In the genomic region with DNA sequence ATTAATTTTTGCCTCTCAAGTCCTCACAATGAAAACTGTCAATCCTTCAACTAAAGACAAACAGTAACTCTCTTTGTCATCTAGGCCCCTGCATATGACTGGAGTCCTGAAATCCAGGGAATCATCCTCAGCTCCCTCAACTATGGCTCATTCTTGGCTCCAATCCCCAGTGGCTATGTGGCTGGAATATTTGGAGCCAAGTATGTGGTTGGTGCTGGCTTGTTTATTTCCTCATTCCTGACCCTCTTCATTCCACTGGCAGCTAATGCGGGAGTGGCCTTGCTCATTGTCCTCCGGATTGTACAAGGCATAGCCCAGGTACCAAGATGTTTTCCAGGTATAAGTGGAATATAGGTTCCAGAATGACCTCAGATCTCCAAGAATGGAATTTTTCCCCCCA, we compare ENCODE assay signal across 23 cellular contexts. TPM values are rescaled to one million over a fixed set of nuclear protein-coding genes. Genes with fewer than 3 reads are reported as not detected.
DNase-seq lines count a peak whose midpoint lies in the region; ATAC-seq, FAIRE-seq and TF ChIP-seq lines count a peak whose summit lies in the region.
"Had no signal": no experiment of that assay in that cellular context is flagged by ENCODE, and none has a peak within 500 bp of the region (broad histone marks: within the 10 kb centered on the region; RNA-seq: fewer than 3 reads in every experiment).

No MANE protein-coding gene starts in this region.

- intact Hi-C loops in right lobe of liver (cut with DNase I) (no loop called here), HepG2 (cut with micrococcal nuclease; ENCODE audit: unreplicated experiment) (no loop called here)

- H4K20me1 ChIP-seq in HepG2 (ENCODE audit: insufficient read depth, low read length), result no peaks in the 10 kb centered on the region

- H3K9me3 ChIP-seq in right lobe of liver (no peaks in the 10 kb centered on the region), HepG2 (ENCODE audit: low read length) (no peaks in the 10 kb centered on the region)
- H3K9me3 ChIP-seq: adrenal gland, psoas muscle had no signal

- no peak for TF ChIP-seq CTCF in right lobe of liver (IDR thresholded peaks at IDR 0.05)
- TF ChIP-seq CTCF in HepG2 (CRISPR knock-in tag; IDR thresholded peaks at IDR 0.05), result no peak
- no peak for TF ChIP-seq CTCF in RWPE1 (conservative IDR thresholded peaks at IDR 0.05; ENCODE audit: low read depth)
- no peak for TF ChIP-seq CTCF in kidney epithelial cell (IDR thresholded peaks at IDR 0.05; ENCODE audit: insufficient read depth, low read length, poor library complexity, severe bottlenecking)

- TF ChIP-seq POLR2A in right lobe of liver (IDR thresholded peaks at IDR 0.05) (no peak), HepG2 (IDR thresholded peaks at IDR 0.05; ENCODE audit: insufficient read depth in 1 of 2, low read depth in 2 of 2, low read length in 2 of 2) (no peak), H54 (IDR thresholded peaks at IDR 0.05; ENCODE audit: low read depth, low read length) (no peak)

- 37% methylated on average over 2 of the region's 2 CpGs for WGBS in right lobe of liver (ENCODE audit: insufficient coverage, low coverage, low lambda C conversion rate, missing lambda C conversion rate)
- 82% methylated on average over 2 of the region's 2 CpGs for WGBS in HepG2 (ENCODE audit: low lambda C conversion rate)

- ATAC-seq in right lobe of liver, result peak; percentile 26 to 92 (median 45)
- ATAC-seq in HepG2, result no peak
- ATAC-seq: activated CD8-positive, alpha-beta T cell treated with anti-CD3 and anti-CD28 coated beads, Interleukin-2, amount 10 ng/mL, durations not matched to agents 7 days and 5 days; effector memory CD8-positive, alpha-beta T cell; GM23338; naive thymus-derived CD8-positive, alpha-beta T cell; psoas muscle; stimulated activated naive CD8-positive, alpha-beta T cell treated with anti-CD3 and anti-CD28 coated beads, Interleukin-15, amount 100 ng/mL, for 72 hours had no signal

- H3K27ac ChIP-seq in right lobe of liver (no peak overlapping the region), HepG2 (ENCODE audit: extremely low read length, insufficient read depth, low read length) (no peak overlapping the region), RWPE1 (no peak overlapping the region)
- H3K27ac ChIP-seq: adrenal gland, psoas muscle had no signal

- H3K4me2 ChIP-seq in HepG2 (ENCODE audit: low read depth, low read length), result no peak overlapping the region
- H3K4me2 ChIP-seq: GM23338 had no signal

- no peaks in the 10 kb centered on the region for H3K27me3 ChIP-seq in right lobe of liver
- H3K27me3 ChIP-seq in HepG2 (ENCODE audit: control insufficient read depth in 1 of 2, insufficient read depth in 2 of 2, low read length in 2 of 2), result no peaks in the 10 kb centered on the region
- H3K27me3 ChIP-seq in kidney epithelial cell (ENCODE audit: control insufficient read depth, insufficient read depth, low read length), result no peaks in the 10 kb centered on the region
- H3K27me3 ChIP-seq: adrenal gland had no signal

- no peak for TF ChIP-seq RAD21 in HepG2 (CRISPR knock-in tag; IDR thresholded peaks at IDR 0.05)

- in situ Hi-C loops in HepG2 (cut with HindIII; ENCODE audit: extremely low pct_ligation_motif_present, low pct_unique_long_range_greater_than_20kb), result no loop called here

- H3K9ac ChIP-seq in HepG2 (ENCODE audit: insufficient read depth, low read depth, low read length), result no peak overlapping the region

- H3K79me2 ChIP-seq in HepG2 (ENCODE audit: insufficient read depth, low read length), result no peaks in the 10 kb centered on the region

- CTCF ChIA-PET in HepG2 (lab: Yijun Ruan, JAX; ENCODE audit: low intra/inter-chr PET ratio, low total read pairs) (no interaction called here), RWPE1 (lab: Yijun Ruan, JAX) (interaction anchor here (0.6 kb wide), 1 partner anchor 16 kb away, joined by 4 read pairs; a partner anchor contains a TSS)

- DNase-seq in right lobe of liver, result peak in 1 of 3 donors; percentile 20
- no peak for DNase-seq in HepG2 (ENCODE audit: low spot score)
- peak; percentile 4 for DNase-seq in RWPE1 (ENCODE audit: low spot score)
- peak; percentile 1 for DNase-seq in kidney epithelial cell (ENCODE audit: low read depth)
- DNase-seq in NCI-H146 treated with DMSO at 0.1 percent for 48 hours (lab: John Stamatoyannopoulos, UW; ENCODE audit: unreplicated experiment), result no peak
- DNase-seq in stimulated activated CD4-positive, alpha-beta T cell treated with anti-CD3 and anti-CD28 coated beads, Interleukin-4, amount 100 ng/mL, for 4 hours, result no peak
- no peak for DNase-seq in H54 (ENCODE audit: insufficient read length, low spot score)
- DNase-seq in stimulated activated CD4-positive, alpha-beta T cell treated with anti-CD3 and anti-CD28 coated beads, Interleukin-4, amount 100 ng/mL, for 1 hour, result no peak
- DNase-seq: activated B cell treated with CpG ODN at 0.5 μM for 24 hours; activated CD8-positive, alpha-beta T cell treated with anti-CD3 and anti-CD28 coated beads, Interleukin-2, amount 10 ng/mL, durations not matched to agents 7 days and 5 days; adrenal gland; CD4-positive, alpha-beta T cell; effector memory CD8-positive, alpha-beta T cell; naive thymus-derived CD8-positive, alpha-beta T cell; NCI-H2081 treated with DMSO at 0.1 percent for 48 hours; psoas muscle; stimulated activated naive CD8-positive, alpha-beta T cell treated with anti-CD3 and anti-CD28 coated beads, Interleukin-15, amount 100 ng/mL, for 72 hours had no signal

- no peaks in the 10 kb centered on the region for H3K4me1 ChIP-seq in right lobe of liver
- no peaks in the 10 kb centered on the region for H3K4me1 ChIP-seq in HepG2 (ENCODE audit: insufficient read depth, low read length)
- H3K4me1 ChIP-seq: adrenal gland, psoas muscle had no signal

- H3K4me3 ChIP-seq in right lobe of liver (no peak overlapping the region), HepG2 (replicated peaks in 1 of 3; ENCODE audit: insufficient read depth in 1 of 3, low read depth in 2 of 3, low read length in 3 of 3) (no peak overlapping the region), kidney epithelial cell (ENCODE audit: low read depth, low read length) (no peak overlapping the region)
- H3K4me3 ChIP-seq: adrenal gland, GM23338, psoas muscle had no signal

- no peak overlapping the region for H2AFZ ChIP-seq in HepG2 (ENCODE audit: low read length)
- H2AFZ ChIP-seq: GM23338 had no signal

- TF ChIP-seq EP300 in HepG2 (IDR thresholded peaks at IDR 0.05; ENCODE audit: low read depth in 2 of 2, low read length in 2 of 2) (no peak), HepG2 (CRISPR knock-in tag; IDR thresholded peaks at IDR 0.05; ENCODE audit: borderline replicate concordance) (no peak)

- FAIRE-seq in HepG2 (lab: Jason Lieb, UNC) (no peak), H54 (lab: Jason Lieb, UNC) (no peak)
- FAIRE-seq: GM12891 had no signal

- BruUV-seq in HepG2 (replicated peaks; lab: Mats Ljungman, UMichigan), result no TSS peak

- peaks cover 0 to 33% (median 0%) of the 10 kb centered on the region in 4 donors for H3K36me3 ChIP-seq in right lobe of liver
- no peaks in the 10 kb centered on the region for H3K36me3 ChIP-seq in HepG2 (replicated peaks in 1 of 2; ENCODE audit: control insufficient read depth in 1 of 2, insufficient read depth in 2 of 2, low read length in 2 of 2)
- no peaks in the 10 kb centered on the region for H3K36me3 ChIP-seq in kidney epithelial cell (ENCODE audit: control insufficient read depth, insufficient read depth, low read length)
- H3K36me3 ChIP-seq: adrenal gland had no signal

- POLR2A ChIA-PET in HepG2 (lab: Yijun Ruan, JAX) (no interaction called here), RWPE1 (lab: Yijun Ruan, JAX; ENCODE audit: low non-redundant PET) (no interaction called here)

TF ChIP-seq in HepG2, 621 proteins besides CTCF, POLR2A, EP300 and RAD21 (continues in another document):
- TF ChIP-seq, protein P1, sequence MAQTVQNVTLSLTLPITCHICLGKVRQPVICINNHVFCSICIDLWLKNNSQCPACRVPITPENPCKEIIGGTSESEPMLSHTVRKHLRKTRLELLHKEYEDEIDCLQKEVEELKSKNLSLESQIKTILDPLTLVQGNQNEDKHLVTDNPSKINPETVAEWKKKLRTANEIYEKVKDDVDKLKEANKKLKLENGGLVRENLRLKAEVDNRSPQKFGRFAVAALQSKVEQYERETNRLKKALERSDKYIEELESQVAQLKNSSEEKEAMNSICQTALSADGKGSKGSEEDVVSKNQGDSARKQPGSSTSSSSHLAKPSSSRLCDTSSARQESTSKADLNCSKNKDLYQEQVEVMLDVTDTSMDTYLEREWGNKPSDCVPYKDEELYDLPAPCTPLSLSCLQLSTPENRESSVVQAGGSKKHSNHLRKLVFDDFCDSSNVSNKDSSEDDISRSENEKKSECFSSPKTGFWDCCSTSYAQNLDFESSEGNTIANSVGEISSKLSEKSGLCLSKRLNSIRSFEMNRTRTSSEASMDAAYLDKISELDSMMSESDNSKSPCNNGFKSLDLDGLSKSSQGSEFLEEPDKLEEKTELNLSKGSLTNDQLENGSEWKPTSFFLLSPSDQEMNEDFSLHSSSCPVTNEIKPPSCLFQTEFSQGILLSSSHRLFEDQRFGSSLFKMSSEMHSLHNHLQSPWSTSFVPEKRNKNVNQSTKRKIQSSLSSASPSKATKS (CRISPR knock-in tag; IDR thresholded peaks at IDR 0.05), result no peak

RNA-seq across cellular contexts. Expression of a gene that starts 15.4 kb away (rescaled TPM):
- total RNA-seq in right lobe of liver, result 10 to 100 TPM in 4 of 6 experiments, 1 to 10 TPM in 2; 6.8 to 23.7 (median 19.5) TPM
- total RNA-seq in HepG2 (2016; rRNA removed; fragmentation: Illumina TruSeq; extraction: Trizol), result 0.07 TPM in 2 replicates
- total RNA-seq in HepG2 (2016; cell fraction: cytosol; rRNA removed; fragmentation: Illumina TruSeq; extraction: Trizol; ENCODE audit: low read depth), result not detected in 2 replicates
- total RNA-seq in HepG2 (2016; cell fraction: insoluble cytoplasmic fraction; rRNA removed; fragmentation: Illumina TruSeq; extraction: Trizol), result not detected in 2 replicates
- total RNA-seq in HepG2 (2016; cell fraction: membrane; rRNA removed; fragmentation: Illumina TruSeq; extraction: Trizol), result not detected in 2 replicates
- 0.16 and 0.22 TPM in 2 replicates for total RNA-seq in HepG2 (2016; cell fraction: nucleus; rRNA removed; fragmentation: Illumina TruSeq; extraction: Trizol)
- polyA plus RNA-seq in HepG2 (2011; rRNA removed), result 0.04 TPM in 1 of 2 replicates, not detected in the other
- polyA plus RNA-seq in HepG2 (2011; cell fraction: cytosol; rRNA removed), result not detected in 2 replicates
- 0.05 and 0.10 TPM in 2 replicates for polyA plus RNA-seq in HepG2 (2011; cell fraction: nucleus; rRNA removed)
- polyA plus RNA-seq in HepG2 (2012), result 0.08 and 0.56 TPM in 2 replicates
- not detected in 2 replicates for polyA plus RNA-seq in HepG2 (2016; cell fraction: cytosol; fragmentation: Illumina TruSeq; extraction: Trizol; ENCODE audit: low read depth)
- not detected in 2 replicates for polyA plus RNA-seq in HepG2 (2016; cell fraction: insoluble cytoplasmic fraction; fragmentation: Illumina TruSeq; extraction: Trizol; ENCODE audit: low read depth)
- polyA plus RNA-seq in HepG2 (2016; cell fraction: membrane; fragmentation: Illumina TruSeq; extraction: Trizol; ENCODE audit: low read depth), result not detected in 2 replicates
- 0.40 and 0.76 TPM in 2 replicates for polyA plus RNA-seq in HepG2 (2016; cell fraction: nucleus; fragmentation: Illumina TruSeq; extraction: Trizol; ENCODE audit: insufficient read depth, low read depth)
- polyA minus RNA-seq in HepG2 (2011; rRNA and poly(A)+ RNA removed; ENCODE audit: low replicate concordance), result 0.14 TPM in 1 of 2 replicates, not detected in the other
- not detected in 2 replicates for polyA minus RNA-seq in HepG2 (2011; cell fraction: cytosol; rRNA and poly(A)+ RNA removed)
- polyA minus RNA-seq in HepG2 (2011; cell fraction: nucleus; rRNA and poly(A)+ RNA removed), result 0.25 and 0.26 TPM in 2 replicates
- total RNA-seq in kidney epithelial cell, result not detected in 2 replicates
- total RNA-seq: A673; activated B cell treated with CpG ODN at 0.5 μM for 24 hours; activated CD8-positive, alpha-beta T cell treated with anti-CD3 and anti-CD28 coated beads, Interleukin-2, amount 10 ng/mL, durations not matched to agents 7 days and 5 days; adrenal gland; CD4-positive, alpha-beta T cell; GM23338; HT1080; naive thymus-derived CD8-positive, alpha-beta T cell; psoas muscle; T-helper 1 cell treated with Interleukin-12 subunit alpha and Interleukin-12 subunit beta and Interleukin-4 antibody, amounts not matched to agents 30 ng/mL and 1 ng/mL, for 36 hours; ureter had no signal
- polyA plus RNA-seq: GM23338; naive thymus-derived CD8-positive, alpha-beta T cell; psoas muscle had no signal

Comparison
In these comparisons a context has a peak if more than half of its experiments do, and no peak if none do; other contexts are left out.
1. DNase-seq: peak in RWPE1 (single experiment) and kidney epithelial cell (single experiment); none in HepG2 (single experiment), NCI-H146 treated with DMSO at 0.1 percent for 48 hours (single experiment), stimulated activated CD4-positive, alpha-beta T cell treated with anti-CD3 and anti-CD28 coated beads, Interleukin-4, amount 100 ng/mL, for 4 hours (0 of 2), H54 (single experiment) and stimulated activated CD4-positive, alpha-beta T cell treated with anti-CD3 and anti-CD28 coated beads, Interleukin-4, amount 100 ng/mL, for 1 hour (single experiment).